Comparison of ENCODE assay signal across 20 cellular contexts in genomic region chr12:42673535-42673934, GRCh38.
"Had no signal": no experiment of that assay in that cellular context is flagged by ENCODE, and none has a peak within 500 bp of the region (broad histone marks: within the 10 kb centered on the region; RNA-seq: fewer than 3 reads in every experiment).

No MANE protein-coding gene starts in this region.

- H3K9me3 Mint-ChIP-seq: activated CD4-positive, alpha-beta T cell treated with anti-CD3 and anti-CD28 coated beads, Interleukin-2, amount 10 ng/mL, durations not matched to agents 24 days and 14 days had no signal

- H3K27me3 Mint-ChIP-seq: activated CD4-positive, alpha-beta T cell treated with anti-CD3 and anti-CD28 coated beads, Interleukin-2, amount 10 ng/mL, durations not matched to agents 24 days and 14 days; stimulated activated naive B cell treated with anti-CD40 and anti-IgM and Interleukin-4, amounts not matched to agents 10 μg/mL and 1 μg/mL and 100 μg/mL, for 72 hours had no signal

- H3K36me3 Mint-ChIP-seq: activated naive CD4-positive, alpha-beta T cell treated with anti-CD3 and anti-CD28 coated beads, Interleukin-2, amount 50 U/mL, for 72 hours; neural progenitor cell; stimulated activated naive B cell treated with anti-CD40 and anti-IgM and Interleukin-4, amounts not matched to agents 10 μg/mL and 1 μg/mL and 100 μg/mL, for 72 hours had no signal

- H3K9me3 ChIP-seq: gastroesophageal sphincter, lower lobe of right lung, ovary, tibial nerve, uterus had no signal

- H3K4me3 ChIP-seq: dorsolateral prefrontal cortex, gastroesophageal sphincter, lower lobe of right lung, neural progenitor cell, ovary, tibial nerve, uterus had no signal

- H3K36me3 ChIP-seq: gastroesophageal sphincter, lower lobe of right lung, neural progenitor cell, ovary, tibial nerve, uterus had no signal

- DNase-seq: activated CD4-positive, alpha-beta T cell treated with anti-CD3 and anti-CD28 coated beads, Interleukin-2, amount 10 ng/mL, durations not matched to agents 24 days and 14 days; activated CD4-positive, CD25-positive, alpha-beta regulatory T cell; activated CD8-positive, alpha-beta memory T cell treated with anti-CD3 and anti-CD28 coated beads, Interleukin-2, amount 50 U/mL, for 4 hours; activated CD8-positive, alpha-beta T cell treated with anti-CD3 and anti-CD28 coated beads, Interleukin-2, amount 10 ng/mL, durations not matched to agents 7 days and 5 days; activated effector memory CD4-positive, alpha-beta T cell treated with anti-CD3 and anti-CD28 coated beads, Interleukin-2, amount 50 U/mL, for 16 hours; activated T-cell treated with anti-CD3 and anti-CD28 coated beads, Interleukin-2, amount 50 U/mL, for 48 hours; amniotic stem cell; dorsolateral prefrontal cortex; endodermal cell; left colon; lower lobe of right lung; midbrain; ovary; stimulated activated CD4-positive, alpha-beta T cell treated with anti-CD3 and anti-CD28 coated beads, Interleukin-4, amount 100 ng/mL, for 1 hour; stimulated activated naive B cell treated with anti-CD40 and anti-IgM and Interleukin-4, amounts not matched to agents 10 μg/mL and 1 μg/mL and 100 μg/mL, for 72 hours; uterus had no signal

- H3K27ac ChIP-seq: dorsolateral prefrontal cortex, gastroesophageal sphincter, lower lobe of right lung, neural progenitor cell, ovary, tibial nerve, uterus had no signal

- H3K27me3 ChIP-seq: gastroesophageal sphincter, neural progenitor cell, ovary, tibial nerve, uterus had no signal

- H3K4me1 Mint-ChIP-seq: activated CD4-positive, alpha-beta T cell treated with anti-CD3 and anti-CD28 coated beads, Interleukin-2, amount 10 ng/mL, durations not matched to agents 24 days and 14 days; neural progenitor cell; stimulated activated naive B cell treated with anti-CD40 and anti-IgM and Interleukin-4, amounts not matched to agents 10 μg/mL and 1 μg/mL and 100 μg/mL, for 72 hours had no signal

- H3K27ac Mint-ChIP-seq: activated CD4-positive, alpha-beta T cell treated with anti-CD3 and anti-CD28 coated beads, Interleukin-2, amount 10 ng/mL, durations not matched to agents 24 days and 14 days; activated CD8-positive, alpha-beta T cell treated with anti-CD3 and anti-CD28 coated beads, Interleukin-2, amount 10 ng/mL, durations not matched to agents 7 days and 5 days; endodermal cell; neural progenitor cell; stimulated activated naive B cell treated with anti-CD40 and anti-IgM and Interleukin-4, amounts not matched to agents 10 μg/mL and 1 μg/mL and 100 μg/mL, for 72 hours had no signal

- H3K4me3 Mint-ChIP-seq: activated CD4-positive, alpha-beta T cell treated with anti-CD3 and anti-CD28 coated beads, Interleukin-2, amount 10 ng/mL, durations not matched to agents 24 days and 14 days; activated CD8-positive, alpha-beta T cell treated with anti-CD3 and anti-CD28 coated beads, Interleukin-2, amount 10 ng/mL, durations not matched to agents 7 days and 5 days; endodermal cell; neural progenitor cell; stimulated activated naive B cell treated with anti-CD40 and anti-IgM and Interleukin-4, amounts not matched to agents 10 μg/mL and 1 μg/mL and 100 μg/mL, for 72 hours had no signal

- H3K4me1 ChIP-seq: gastroesophageal sphincter, lower lobe of right lung, neural progenitor cell, tibial nerve, uterus had no signal

- ATAC-seq: activated CD8-positive, alpha-beta T cell treated with anti-CD3 and anti-CD28 coated beads, Interleukin-2, amount 10 ng/mL, durations not matched to agents 7 days and 5 days; activated naive CD4-positive, alpha-beta T cell treated with anti-CD3 and anti-CD28 coated beads, Interleukin-2, amount 50 U/mL, for 72 hours; gastroesophageal sphincter; left colon; lower lobe of right lung; stimulated activated naive B cell treated with anti-CD40 and anti-IgM and Interleukin-4, amounts not matched to agents 10 μg/mL and 1 μg/mL and 100 μg/mL, for 72 hours had no signal
